Comparison of ENCODE assay signal across 13 cellular contexts in genomic region chr1:121471517-121471916, GRCh38.
A peak's percentile ranks its signal among the peaks of the same experiment; 100 is the strongest.
DNase-seq lines count a peak whose midpoint lies in the region; ATAC-seq and TF ChIP-seq lines count a peak whose summit lies in the region.
"Had no signal": no experiment of that assay in that cellular context is flagged by ENCODE, and none has a peak within 500 bp of the region (broad histone marks: within the 10 kb centered on the region; RNA-seq: fewer than 3 reads in every experiment).

No MANE protein-coding gene starts in this region.

- TF ChIP-seq EP300 in ovary (IDR thresholded peaks at IDR 0.05): no peak
- TF ChIP-seq EP300 in tibial nerve (IDR thresholded peaks at IDR 0.05): no peak

- TF ChIP-seq POLR2A in ovary (IDR thresholded peaks at IDR 0.05): no peak
- TF ChIP-seq POLR2A in prostate gland (IDR thresholded peaks at IDR 0.05): no peak
- no peak for TF ChIP-seq POLR2A in tibial nerve (IDR thresholded peaks at IDR 0.05)

- ATAC-seq in GM18519 (IDR thresholded peaks at IDR 0.05; ENCODE audit: low FRiP score, unreplicated experiment) (peak; percentile 93), GM19467 (IDR thresholded peaks at IDR 0.05; ENCODE audit: unreplicated experiment) (peak; percentile 99), HG02943 (IDR thresholded peaks at IDR 0.05; ENCODE audit: low read depth, unreplicated experiment) (peak; percentile 74)

- 6 to 14% (median 8%) methylated on average over 1 of the region's 1 CpG for WGBS in ovary, 3 donors
- 22% methylated on average over 1 of the region's 1 CpG for WGBS in prostate gland
- WGBS in tibial nerve, 2 donors: 10 to 33% methylated on average over 1 of the region's 1 CpG

- TF ChIP-seq CTCF in ovary (IDR thresholded peaks at IDR 0.05) (no peak), prostate gland (IDR thresholded peaks at IDR 0.05) (no peak), tibial nerve (IDR thresholded peaks at IDR 0.05) (no peak)

- DNase-seq in NCI-H526 treated with DMSO at 0.1 percent for 48 hours (lab: John Stamatoyannopoulos, UW) (peak; percentile 10), ovary (no peak), NCI-H446 treated with DMSO at 0.1 percent for 48 hours (lab: John Stamatoyannopoulos, UW) (no peak), prostate gland (ENCODE audit: low spot score) (no peak), tibial nerve (ENCODE audit: low spot score in 2 of 2) (no peak)
- DNase-seq: activated CD4-positive, alpha-beta T cell treated with anti-CD3 and anti-CD28 coated beads for 48 hours; DND-41; mesenchymal stem cell; NCI-H2029; NK-92 treated with Interleukin-12 subunit alpha and Interleukin-12 subunit beta, amount 100 ng/mL, for 24 hours had no signal

- H3K27ac ChIP-seq in ovary: no peak overlapping the region
- H3K27ac ChIP-seq in prostate gland: no peak overlapping the region
- no peak overlapping the region for H3K27ac ChIP-seq in tibial nerve

- no peaks in the 10 kb centered on the region for H3K4me1 ChIP-seq in ovary (ENCODE audit: insufficient read depth)
- no peaks in the 10 kb centered on the region for H3K4me1 ChIP-seq in prostate gland (replicated peaks)
- H3K4me1 ChIP-seq in tibial nerve: no peaks in the 10 kb centered on the region

- H3K4me3 ChIP-seq in ovary (no peak overlapping the region), prostate gland (no peak overlapping the region), tibial nerve (no peak overlapping the region)

- H3K27me3 ChIP-seq in ovary (no peaks in the 10 kb centered on the region), prostate gland (replicated peaks; ENCODE audit: insufficient read depth) (no peaks in the 10 kb centered on the region), tibial nerve (no peaks in the 10 kb centered on the region)

- intact Hi-C loops in ovary (cut with DNase I) (no loop called here), prostate gland (cut with DNase I) (no loop called here)

- no peaks in the 10 kb centered on the region for H3K9me3 ChIP-seq in ovary
- no peaks in the 10 kb centered on the region for H3K9me3 ChIP-seq in prostate gland
- peaks cover 0 to 8% (median 0%) of the 10 kb centered on the region in 4 donors for H3K9me3 ChIP-seq in tibial nerve

- H3K36me3 ChIP-seq in ovary (no peaks in the 10 kb centered on the region), prostate gland (no peaks in the 10 kb centered on the region), tibial nerve (no peaks in the 10 kb centered on the region)
